Comparison of ENCODE assay signal across 20 cellular contexts in the genomic region with DNA sequence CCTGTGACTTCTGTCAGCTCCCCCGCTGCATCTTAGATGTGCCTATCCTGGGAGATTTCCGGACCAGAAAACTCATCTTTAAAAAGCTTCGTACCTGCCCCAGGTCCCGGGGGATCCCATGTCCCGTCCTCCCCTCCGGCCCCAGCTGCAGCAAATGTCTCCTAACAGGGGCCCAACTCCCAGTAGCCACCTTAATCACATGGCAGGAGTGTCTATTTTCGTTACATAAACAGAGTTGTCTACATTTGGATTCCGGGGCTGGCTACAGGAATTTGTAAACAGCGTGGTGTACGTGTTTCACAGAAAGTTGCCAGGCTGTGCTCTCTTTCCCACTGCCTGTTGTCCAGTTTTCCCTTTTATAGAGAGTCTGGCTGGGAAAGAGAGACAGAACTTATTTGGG. TPM values are rescaled to one million over a fixed set of nuclear protein-coding genes. Genes with fewer than 3 reads are reported as not detected.
DNase-seq lines count a peak whose midpoint lies in the region; ATAC-seq, FAIRE-seq and TF ChIP-seq lines count a peak whose summit lies in the region.
"Had no signal": no experiment of that assay in that cellular context is flagged by ENCODE, and none has a peak within 500 bp of the region (broad histone marks: within the 10 kb centered on the region; RNA-seq: fewer than 3 reads in every experiment).

No MANE protein-coding gene starts in this region.

- H3K79me2 ChIP-seq in HepG2 (ENCODE audit: insufficient read depth, low read length) (no peaks in the 10 kb centered on the region), Karpas-422 (ENCODE audit: low read length) (no peaks in the 10 kb centered on the region)

- intact Hi-C loops in HepG2 (cut with micrococcal nuclease; ENCODE audit: unreplicated experiment), result no loop called here
- intact Hi-C loops in right lobe of liver (cut with DNase I), result loop anchor here in 1 of 2 donors (5.0 kb wide), 1 partner anchor 424 kb away; no protein-coding TSS in a partner anchor
- intact Hi-C loops in heart right ventricle (cut with DNase I), result loop anchor here in 8 of 10 donors (5.0 kb wide), 6 partner anchors 144 to 424 kb away; a partner anchor contains a TSS
- intact Hi-C loops in psoas muscle (cut with DNase I), result loop anchor here (5.0 kb wide), 3 partner anchors 274 to 429 kb away; a partner anchor contains a TSS

- TF ChIP-seq CTCF in HepG2 (CRISPR knock-in tag; IDR thresholded peaks at IDR 0.05), result no peak
- no peak for TF ChIP-seq CTCF in right lobe of liver (IDR thresholded peaks at IDR 0.05)
- TF ChIP-seq CTCF in heart right ventricle (IDR thresholded peaks at IDR 0.05), result no peak
- no peak for TF ChIP-seq CTCF in psoas muscle (IDR thresholded peaks at IDR 0.05)

- POLR2A ChIA-PET in HepG2 (lab: Yijun Ruan, JAX), result no interaction called here

- CTCF ChIA-PET in HepG2 (lab: Yijun Ruan, JAX; ENCODE audit: low intra/inter-chr PET ratio, low total read pairs), result interaction anchor here (4.9 kb wide), 1 partner anchor 422 kb away, joined by 35 read pairs; no protein-coding TSS in a partner anchor

- no peak overlapping the region for H2AFZ ChIP-seq in HepG2 (ENCODE audit: low read length)
- no peak overlapping the region for H2AFZ ChIP-seq in Karpas-422 (ENCODE audit: low read length)

- FAIRE-seq in HepG2 (lab: Jason Lieb, UNC), result no peak
- FAIRE-seq: A204.1, G401.6, K562, kidney had no signal

- H3K36me3 ChIP-seq in HepG2 (replicated peaks in 1 of 2; ENCODE audit: control insufficient read depth in 1 of 2, insufficient read depth in 2 of 2, low read length in 2 of 2) (no peaks in the 10 kb centered on the region), right lobe of liver (no peaks in the 10 kb centered on the region), heart right ventricle (no peaks in the 10 kb centered on the region), psoas muscle (ENCODE audit: insufficient read depth in 1 of 2, low read depth in 1 of 2) (no peaks in the 10 kb centered on the region), Karpas-422 (ENCODE audit: insufficient read depth, low read length) (no peaks in the 10 kb centered on the region)
- H3K36me3 ChIP-seq: Peyer's patch had no signal

- in situ Hi-C loops in HepG2 (cut with HindIII; ENCODE audit: extremely low pct_ligation_motif_present, low pct_unique_long_range_greater_than_20kb), result no loop called here

- H3K9ac ChIP-seq in HepG2 (ENCODE audit: insufficient read depth, low read depth, low read length) (no peak overlapping the region), Karpas-422 (ENCODE audit: low read length) (no peak overlapping the region)

- H3K4me2 ChIP-seq in HepG2 (ENCODE audit: low read depth, low read length) (no peak overlapping the region), Karpas-422 (ENCODE audit: low read depth, low read length, poor library complexity, severe bottlenecking) (no peak overlapping the region)

- no peak overlapping the region for H3K4me3 ChIP-seq in HepG2 (replicated peaks in 1 of 3; ENCODE audit: insufficient read depth in 1 of 3, low read depth in 2 of 3, low read length in 3 of 3)
- H3K4me3 ChIP-seq in right lobe of liver, result no peak overlapping the region
- H3K4me3 ChIP-seq in heart right ventricle, result peak overlapping the region in 1 of 10 donors; percentile 3
- no peak overlapping the region for H3K4me3 ChIP-seq in psoas muscle
- H3K4me3 ChIP-seq in Karpas-422 (ENCODE audit: low read length), result no peak overlapping the region
- H3K4me3 ChIP-seq: K562, Peyer's patch had no signal

- no peak for TF ChIP-seq RAD21 in HepG2 (CRISPR knock-in tag; IDR thresholded peaks at IDR 0.05)

- WGBS in HepG2 (ENCODE audit: low lambda C conversion rate), result 19% methylated on average over 9 of the region's 10 CpGs
- WGBS in right lobe of liver (ENCODE audit: insufficient coverage, low coverage, low lambda C conversion rate, missing lambda C conversion rate), result 65% methylated on average over 9 of the region's 10 CpGs
- 40 to 47% methylated on average over 10 of the region's 10 CpGs for WGBS in heart right ventricle, 2 donors
- WGBS in psoas muscle, 3 donors, result 43 to 54% (median 48%) methylated on average over 10 of the region's 10 CpGs

- BruUV-seq in HepG2 (replicated peaks; lab: Mats Ljungman, UMichigan), result no TSS peak

- peaks cover 13% of the 10 kb centered on the region for H3K4me1 ChIP-seq in HepG2 (ENCODE audit: insufficient read depth, low read length)
- H3K4me1 ChIP-seq in right lobe of liver, result no peaks in the 10 kb centered on the region
- H3K4me1 ChIP-seq in heart right ventricle, result peaks cover 3 to 43% (median 10%) of the 10 kb centered on the region in 9 donors
- peaks cover 10% of the 10 kb centered on the region for H3K4me1 ChIP-seq in psoas muscle
- no peaks in the 10 kb centered on the region for H3K4me1 ChIP-seq in Karpas-422 (ENCODE audit: low read length)
- H3K4me1 ChIP-seq: Peyer's patch had no signal

- H3K27me3 ChIP-seq in HepG2 (ENCODE audit: control insufficient read depth in 1 of 2, insufficient read depth in 2 of 2, low read length in 2 of 2) (peaks cover 3 to 43% of the 10 kb centered on the region in 2 experiments; a peak in 3 of 5 replicates), right lobe of liver (no peaks in the 10 kb centered on the region), heart right ventricle (no peaks in the 10 kb centered on the region), psoas muscle (ENCODE audit: insufficient read depth in 3 of 3, low read length in 2 of 3) (no peaks in the 10 kb centered on the region), Karpas-422 (ENCODE audit: low read length) (no peaks in the 10 kb centered on the region)
- H3K27me3 ChIP-seq: Peyer's patch had no signal

- H3K9me2 ChIP-seq in Karpas-422 (replicated peaks; ENCODE audit: insufficient read depth, low read length), result no peaks in the 10 kb centered on the region

- no peaks in the 10 kb centered on the region for H4K20me1 ChIP-seq in HepG2 (ENCODE audit: insufficient read depth, low read length)
- no peaks in the 10 kb centered on the region for H4K20me1 ChIP-seq in Karpas-422 (ENCODE audit: insufficient read depth, low read depth, low read length)

- TF ChIP-seq EP300 in HepG2 (IDR thresholded peaks at IDR 0.05; ENCODE audit: low read depth in 2 of 2, low read length in 2 of 2) (no peak), HepG2 (CRISPR knock-in tag; IDR thresholded peaks at IDR 0.05; ENCODE audit: borderline replicate concordance) (no peak)

- TF ChIP-seq POLR2A in HepG2 (IDR thresholded peaks at IDR 0.05; ENCODE audit: insufficient read depth in 1 of 2, low read depth in 2 of 2, low read length in 2 of 2) (no peak), right lobe of liver (IDR thresholded peaks at IDR 0.05) (no peak)

- H3K27ac ChIP-seq in HepG2 (ENCODE audit: extremely low read length, insufficient read depth, low read length) (no peak overlapping the region), right lobe of liver (no peak overlapping the region), heart right ventricle (peak overlapping the region in 9 of 10 donors; percentile 2 to 70 (median 47)), psoas muscle (peak overlapping the region; percentile 47), Karpas-422 (ENCODE audit: low read length) (no peak overlapping the region)

- DNase-seq in HepG2 (ENCODE audit: low spot score) (no peak), right lobe of liver (no peak), heart right ventricle (no peak), psoas muscle (no peak), Karpas-422 (no peak)
- DNase-seq: activated CD4-positive, alpha-beta T cell treated with anti-CD3 and anti-CD28 coated beads for 1 hour; kidney; NCI-H1436; retina; stimulated activated CD4-positive, alpha-beta T cell treated with anti-CD3 and anti-CD28 coated beads, Interleukin-4, amount 100 ng/mL, for 4 hours; T-cell had no signal

- ATAC-seq in HepG2 (no peak), right lobe of liver (no peak), heart right ventricle (peak in 6 of 8 donors; percentile 12 to 46 (median 34)), psoas muscle (peak in 2 of 4 donors; percentile 19 to 49), HG03442 (IDR thresholded peaks at IDR 0.05; ENCODE audit: unreplicated experiment) (no peak), GM21515 (IDR thresholded peaks at IDR 0.05; ENCODE audit: unreplicated experiment) (no peak), GM21447 (IDR thresholded peaks at IDR 0.05; ENCODE audit: unreplicated experiment) (no peak)
- ATAC-seq: K562; stimulated activated memory B cell treated with anti-CD40 and anti-IgM and Interleukin-4, amounts not matched to agents 10 μg/mL and 1 μg/mL and 100 μg/mL, for 72 hours; T-cell had no signal

- no peaks in the 10 kb centered on the region for H3K9me3 ChIP-seq in HepG2 (ENCODE audit: low read length)
- no peaks in the 10 kb centered on the region for H3K9me3 ChIP-seq in right lobe of liver
- no peaks in the 10 kb centered on the region for H3K9me3 ChIP-seq in heart right ventricle
- no peaks in the 10 kb centered on the region for H3K9me3 ChIP-seq in psoas muscle
- no peaks in the 10 kb centered on the region for H3K9me3 ChIP-seq in Karpas-422 (ENCODE audit: low read length)
- H3K9me3 ChIP-seq: Peyer's patch had no signal

RNA-seq across cellular contexts. Expression of a gene that starts 17.9 kb away (rescaled TPM):
- total RNA-seq in HepG2 (2016; rRNA removed; fragmentation: Illumina TruSeq; extraction: Trizol) (not detected in 2 replicates), right lobe of liver (not detected), heart right ventricle (not detected), psoas muscle (under 1 TPM in 3 of 4 donors, not detected in 1; 0.40 to 0.44 (median 0.42) TPM)
- total RNA-seq in HepG2 (2016; cell fraction: cytosol; rRNA removed; fragmentation: Illumina TruSeq; extraction: Trizol; ENCODE audit: low read depth), result not detected in 2 replicates
- not detected in 2 replicates for total RNA-seq in HepG2 (2016; cell fraction: insoluble cytoplasmic fraction; rRNA removed; fragmentation: Illumina TruSeq; extraction: Trizol)
- total RNA-seq in HepG2 (2016; cell fraction: membrane; rRNA removed; fragmentation: Illumina TruSeq; extraction: Trizol), result not detected in 2 replicates
- total RNA-seq in HepG2 (2016; cell fraction: nucleus; rRNA removed; fragmentation: Illumina TruSeq; extraction: Trizol), result not detected in 2 replicates
- polyA plus RNA-seq in HepG2 (2011; rRNA removed) (0.07 TPM in 1 of 2 replicates, not detected in the other), heart right ventricle (under 1 TPM; 0.04 to 0.73 TPM), psoas muscle (under 1 TPM; 0.12 to 0.95 (median 0.13) TPM)
- polyA plus RNA-seq in HepG2 (2011; cell fraction: cytosol; rRNA removed), result not detected in 2 replicates
- polyA plus RNA-seq in HepG2 (2011; cell fraction: nucleus; rRNA removed), result not detected in 2 replicates
- not detected in 2 replicates for polyA plus RNA-seq in HepG2 (2012)
- not detected in 2 replicates for polyA plus RNA-seq in HepG2 (2016; cell fraction: cytosol; fragmentation: Illumina TruSeq; extraction: Trizol; ENCODE audit: low read depth)
- not detected in 2 replicates for polyA plus RNA-seq in HepG2 (2016; cell fraction: insoluble cytoplasmic fraction; fragmentation: Illumina TruSeq; extraction: Trizol; ENCODE audit: low read depth)
- not detected in 2 replicates for polyA plus RNA-seq in HepG2 (2016; cell fraction: membrane; fragmentation: Illumina TruSeq; extraction: Trizol; ENCODE audit: low read depth)
- polyA plus RNA-seq in HepG2 (2016; cell fraction: nucleus; fragmentation: Illumina TruSeq; extraction: Trizol; ENCODE audit: insufficient read depth, low read depth), result not detected in 2 replicates
- polyA minus RNA-seq in HepG2 (2011; rRNA and poly(A)+ RNA removed; ENCODE audit: low replicate concordance), result not detected in 2 replicates
- polyA minus RNA-seq in HepG2 (2011; cell fraction: cytosol; rRNA and poly(A)+ RNA removed), result not detected in 2 replicates
- polyA minus RNA-seq in HepG2 (2011; cell fraction: nucleus; rRNA and poly(A)+ RNA removed), result not detected in 2 replicates
- total RNA-seq in Karpas-422 (2014; rRNA removed; shearing (Covaris generic); ENCODE audit: low replicate concordance), result not detected in 2 replicates
- total RNA-seq: K562, kidney, NCI-H460, Peyer's patch had no signal
- polyA plus RNA-seq: K562 had no signal

RNA-seq across cellular contexts. Expression of a gene that starts 29.4 kb away (rescaled TPM):
- 6.4 and 33.6 TPM in 2 replicates for total RNA-seq in HepG2 (2016; rRNA removed; fragmentation: Illumina TruSeq; extraction: Trizol)
- 3.6 and 4.4 TPM in 2 replicates for total RNA-seq in HepG2 (2016; cell fraction: cytosol; rRNA removed; fragmentation: Illumina TruSeq; extraction: Trizol; ENCODE audit: low read depth)
- 3.9 and 6.3 TPM in 2 replicates for total RNA-seq in HepG2 (2016; cell fraction: insoluble cytoplasmic fraction; rRNA removed; fragmentation: Illumina TruSeq; extraction: Trizol)
- total RNA-seq in HepG2 (2016; cell fraction: membrane; rRNA removed; fragmentation: Illumina TruSeq; extraction: Trizol), result 3.8 and 22.1 TPM in 2 replicates
- total RNA-seq in HepG2 (2016; cell fraction: nucleus; rRNA removed; fragmentation: Illumina TruSeq; extraction: Trizol), result 2.7 and 5.4 TPM in 2 replicates
- polyA plus RNA-seq in HepG2 (2011; rRNA removed), result 6.8 and 18.9 TPM in 2 replicates
- 3.8 and 5.2 TPM in 2 replicates for polyA plus RNA-seq in HepG2 (2011; cell fraction: cytosol; rRNA removed)
- 2.1 and 6.5 TPM in 2 replicates for polyA plus RNA-seq in HepG2 (2011; cell fraction: nucleus; rRNA removed)
- polyA plus RNA-seq in HepG2 (2012), result 0.95 and 1.3 TPM in 2 replicates
- 20.7 and 38.8 TPM in 2 replicates for polyA plus RNA-seq in HepG2 (2016; cell fraction: cytosol; fragmentation: Illumina TruSeq; extraction: Trizol; ENCODE audit: low read depth)
- polyA plus RNA-seq in HepG2 (2016; cell fraction: insoluble cytoplasmic fraction; fragmentation: Illumina TruSeq; extraction: Trizol; ENCODE audit: low read depth), result 5.8 and 18.1 TPM in 2 replicates
- polyA plus RNA-seq in HepG2 (2016; cell fraction: membrane; fragmentation: Illumina TruSeq; extraction: Trizol; ENCODE audit: low read depth), result 9.3 and 18.0 TPM in 2 replicates
- 4.7 and 7.1 TPM in 2 replicates for polyA plus RNA-seq in HepG2 (2016; cell fraction: nucleus; fragmentation: Illumina TruSeq; extraction: Trizol; ENCODE audit: insufficient read depth, low read depth)
- 3.0 and 12.3 TPM in 2 replicates for polyA minus RNA-seq in HepG2 (2011; rRNA and poly(A)+ RNA removed; ENCODE audit: low replicate concordance)
- 1.3 and 3.8 TPM in 2 replicates for polyA minus RNA-seq in HepG2 (2011; cell fraction: cytosol; rRNA and poly(A)+ RNA removed)
- polyA minus RNA-seq in HepG2 (2011; cell fraction: nucleus; rRNA and poly(A)+ RNA removed), result 3.0 and 6.0 TPM in 2 replicates
- 10 to 100 TPM in 2 of 6 experiments, 1 to 10 TPM in 3, under 1 TPM in 1; 0.51 to 12.3 (median 4.6) TPM for total RNA-seq in right lobe of liver
- 10 to 100 TPM in 2 of 10 donors, 1 to 10 TPM in 8; 1.9 to 21.4 (median 7.2) TPM for total RNA-seq in heart right ventricle
- 1 to 10 TPM in 1 of 2 donors, under 1 TPM in 1; 0.80 to 4.3 TPM for polyA plus RNA-seq in heart right ventricle
- total RNA-seq in psoas muscle, result 10 to 100 TPM; 25.5 to 32.9 (median 30.4) TPM
- 10 to 100 TPM in 1 of 3 donors, 1 to 10 TPM in 2; 6.5 to 19.8 (median 7.6) TPM for polyA plus RNA-seq in psoas muscle
- total RNA-seq in Karpas-422 (2014; rRNA removed; shearing (Covaris generic); ENCODE audit: low replicate concordance), result 3.5 and 13.5 TPM in 2 replicates

Comparison
In these comparisons a context has a peak if more than half of its experiments do, and no peak if none do; other contexts are left out.
1. ATAC-seq: peak in heart right ventricle (6 of 8); none in HepG2 (single experiment), right lobe of liver (0 of 4), HG03442 (single experiment), GM21515 (single experiment) and GM21447 (single experiment).
2. H3K27ac ChIP-seq: peak in heart right ventricle (9 of 10) and psoas muscle (single experiment); none in HepG2 (single experiment), right lobe of liver (0 of 3) and Karpas-422 (single experiment).